In the genomic region with DNA sequence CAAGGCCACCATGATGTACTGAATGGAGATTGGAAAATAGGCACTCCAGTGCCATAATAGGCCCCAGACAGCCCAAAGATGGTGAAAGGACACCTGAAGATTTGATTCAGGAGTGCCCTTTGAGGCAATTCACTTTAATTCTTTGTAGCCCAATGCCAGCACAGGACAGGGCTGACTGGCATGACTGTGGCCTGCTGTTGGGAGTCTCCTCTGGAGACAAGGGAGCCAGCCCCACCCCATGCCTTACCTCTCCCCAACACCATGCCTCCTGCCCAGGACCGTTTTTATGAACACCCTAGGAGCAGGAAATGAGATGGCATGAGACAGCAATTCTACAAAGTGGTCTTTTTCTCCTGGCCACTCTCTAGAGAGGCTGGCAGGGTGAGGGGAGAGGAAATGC, we compare ENCODE assay signal across 17 cellular contexts.
DNase-seq lines count a peak whose midpoint lies in the region; ATAC-seq and TF ChIP-seq lines count a peak whose summit lies in the region.
"Had no signal": no experiment of that assay in that cellular context is flagged by ENCODE, and none has a peak within 500 bp of the region (broad histone marks: within the 10 kb centered on the region; RNA-seq: fewer than 3 reads in every experiment).

No MANE protein-coding gene starts in this region.

- H3K9me3 Mint-ChIP-seq in T-helper 1 cell treated with Interleukin-12 subunit alpha and Interleukin-12 subunit beta and Interleukin-4 antibody, amounts not matched to agents 30 μg/mL and 1 μg/mL, for 36 hours = no peaks in the 10 kb centered on the region
- H3K9me3 Mint-ChIP-seq in Caco-2 (ENCODE audit: unreplicated experiment) (no peaks in the 10 kb centered on the region), progenitor cell of endocrine pancreas (ENCODE audit: low read depth) (peaks cover 27% of the 10 kb centered on the region), HFFc6 (no peaks in the 10 kb centered on the region)

- DNase-seq in T-helper 1 cell (no peak), Caco-2 (no peak), coronary artery (ENCODE audit: low spot score) (peak; percentile 26), progenitor cell of endocrine pancreas (ENCODE audit: low spot score, unreplicated experiment) (no peak), HFFc6 (no peak)
- DNase-seq: DMS79 treated with DMSO at 0.1 percent for 48 hours; Karpas-422; NCI-H187 treated with DMSO at 0.1 percent for 48 hours; NCI-H2107; NCI-H226; NCI-H510A treated with DMSO at 0.1 percent for 48 hours; NCI-H774; NK-92 treated with Interleukin-12 subunit alpha and Interleukin-12 subunit beta, amount 100 ng/mL, for 24 hours had no signal

- H3K27me3 ChIP-seq in Caco-2 (replicated peaks; ENCODE audit: control insufficient read depth, insufficient read depth, low read length) = no peaks in the 10 kb centered on the region

- TF ChIP-seq CTCF in Caco-2 (IDR thresholded peaks at IDR 0.05; ENCODE audit: insufficient read depth in 1 of 2, low read depth in 1 of 2, low read length in 1 of 2, severe bottlenecking in 1 of 2, unreplicated experiment in 1 of 2) (no peak), coronary artery (IDR thresholded peaks at IDR 0.05) (no peak), progenitor cell of endocrine pancreas (IDR thresholded peaks at IDR 0.05; ENCODE audit: unreplicated experiment) (no peak), HFFc6 (IDR thresholded peaks at IDR 0.05) (no peak)

- no peaks in the 10 kb centered on the region for H3K36me3 Mint-ChIP-seq in T-helper 1 cell treated with Interleukin-12 subunit alpha and Interleukin-12 subunit beta and Interleukin-4 antibody, amounts not matched to agents 30 μg/mL and 1 μg/mL, for 36 hours (ENCODE audit: low read depth)
- H3K36me3 Mint-ChIP-seq in Caco-2 (ENCODE audit: insufficient read depth, unreplicated experiment) (no peaks in the 10 kb centered on the region), progenitor cell of endocrine pancreas (ENCODE audit: insufficient read depth) (no peaks in the 10 kb centered on the region), HFFc6 (ENCODE audit: low read depth) (no peaks in the 10 kb centered on the region)

- CTCF ChIA-PET in Caco-2 (lab: Charles Lee) = no interaction called here

- peaks cover 3% of the 10 kb centered on the region for H3K27me3 Mint-ChIP-seq in T-helper 1 cell treated with Interleukin-12 subunit alpha and Interleukin-12 subunit beta and Interleukin-4 antibody, amounts not matched to agents 30 μg/mL and 1 μg/mL, for 36 hours (ENCODE audit: low read depth)
- no peaks in the 10 kb centered on the region for H3K27me3 Mint-ChIP-seq in Caco-2 (ENCODE audit: insufficient read depth, unreplicated experiment)
- no peaks in the 10 kb centered on the region for H3K27me3 Mint-ChIP-seq in progenitor cell of endocrine pancreas
- peaks cover 2% of the 10 kb centered on the region; the same call in 1 of the 2 replicates for H3K27me3 Mint-ChIP-seq in HFFc6 (ENCODE audit: insufficient read depth)
- H3K27me3 Mint-ChIP-seq: B cell had no signal

- H3K27ac Mint-ChIP-seq in T-helper 1 cell treated with Interleukin-12 subunit alpha and Interleukin-12 subunit beta and Interleukin-4 antibody, amounts not matched to agents 30 μg/mL and 1 μg/mL, for 36 hours = peak overlapping the region; percentile 59
- H3K27ac Mint-ChIP-seq in Caco-2 (ENCODE audit: unreplicated experiment) = peak overlapping the region; percentile 63
- peak overlapping the region; percentile 76 for H3K27ac Mint-ChIP-seq in progenitor cell of endocrine pancreas
- no peak overlapping the region for H3K27ac Mint-ChIP-seq in HFFc6
- H3K27ac Mint-ChIP-seq: B cell had no signal

- H3K4me1 Mint-ChIP-seq in T-helper 1 cell treated with Interleukin-12 subunit alpha and Interleukin-12 subunit beta and Interleukin-4 antibody, amounts not matched to agents 30 μg/mL and 1 μg/mL, for 36 hours (ENCODE audit: low read depth) = no peaks in the 10 kb centered on the region
- H3K4me1 Mint-ChIP-seq in Caco-2 (ENCODE audit: low read depth, unreplicated experiment) (peaks cover 7% of the 10 kb centered on the region), progenitor cell of endocrine pancreas (ENCODE audit: low read depth) (peaks cover 19% of the 10 kb centered on the region), HFFc6 (ENCODE audit: low read depth) (no peaks in the 10 kb centered on the region)
- H3K4me1 Mint-ChIP-seq: B cell had no signal

- H3K4me1 ChIP-seq in Caco-2 = no peaks in the 10 kb centered on the region

- no peak for ATAC-seq in GM21515 (IDR thresholded peaks at IDR 0.05; ENCODE audit: unreplicated experiment)
- ATAC-seq: Panc1 had no signal

- intact Hi-C loops in Caco-2 (cut with micrococcal nuclease; ENCODE audit: unreplicated experiment) = no loop called here

- H3K27ac ChIP-seq in coronary artery = no peak overlapping the region

- H3K4me3 ChIP-seq in Caco-2 (ENCODE audit: low read depth, low read length) (no peak overlapping the region), coronary artery (no peak overlapping the region)

- H3K36me3 ChIP-seq in Caco-2 (ENCODE audit: control insufficient read depth, insufficient read depth, low read length) = no peaks in the 10 kb centered on the region

- no TSS peak for BruUV-seq in Caco-2 (replicated peaks; lab: Mats Ljungman, UMichigan)

- H3K9me3 ChIP-seq in Caco-2 = no peaks in the 10 kb centered on the region

- POLR2A ChIA-PET in Caco-2 (lab: Charles Lee) = no interaction called here

- no peak overlapping the region for H3K4me3 Mint-ChIP-seq in T-helper 1 cell treated with Interleukin-12 subunit alpha and Interleukin-12 subunit beta and Interleukin-4 antibody, amounts not matched to agents 30 μg/mL and 1 μg/mL, for 36 hours
- H3K4me3 Mint-ChIP-seq in Caco-2 (ENCODE audit: unreplicated experiment) (no peak overlapping the region), progenitor cell of endocrine pancreas (ENCODE audit: low read depth) (no peak overlapping the region), HFFc6 (no peak overlapping the region)
- H3K4me3 Mint-ChIP-seq: B cell had no signal
